13 cellular contexts compared by ENCODE assay signal in the genomic region with DNA sequence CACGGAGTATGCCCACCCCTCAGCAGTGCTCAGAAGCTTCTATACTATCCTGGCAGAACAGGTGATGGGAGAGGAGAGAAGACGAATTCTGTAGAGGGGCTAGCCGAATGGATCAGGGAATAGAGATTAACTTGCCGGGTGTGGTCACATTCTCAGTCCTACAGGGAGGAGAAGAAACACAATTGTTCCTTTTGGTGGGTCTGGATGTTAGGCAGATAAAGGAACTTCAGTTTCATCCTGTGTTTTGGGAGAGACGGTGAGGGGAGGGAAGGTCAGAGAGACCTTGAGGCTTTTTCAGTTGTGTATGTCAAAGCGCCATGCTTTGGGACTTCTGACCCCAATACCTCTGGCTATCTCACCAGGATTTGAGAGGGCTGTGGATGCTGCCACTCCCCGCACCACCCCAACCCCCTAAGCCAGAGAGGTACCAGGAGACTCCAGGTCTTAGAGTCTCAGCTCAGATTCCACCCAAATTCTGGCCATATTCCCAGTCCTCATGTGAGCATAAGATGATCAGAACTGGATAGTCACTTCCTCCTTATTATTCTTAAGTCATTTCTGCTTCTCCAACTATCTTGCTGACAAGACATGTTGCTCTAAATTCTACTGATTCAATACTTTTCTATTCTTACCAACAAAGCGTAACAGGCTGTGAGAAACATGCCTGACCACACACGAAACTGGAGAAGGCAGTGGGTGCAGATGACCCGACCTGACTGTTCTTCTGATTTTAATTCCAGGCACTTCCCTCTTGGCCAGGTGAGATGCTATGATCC. TPM values are rescaled to one million over a fixed set of nuclear protein-coding genes. Genes with fewer than 3 reads are reported as not detected.
DNase-seq lines count a peak whose midpoint lies in the region; ATAC-seq and TF ChIP-seq lines count a peak whose summit lies in the region.
"Had no signal": no experiment of that assay in that cellular context is flagged by ENCODE, and none has a peak within 500 bp of the region (broad histone marks: within the 10 kb centered on the region; RNA-seq: fewer than 3 reads in every experiment).

No MANE protein-coding gene starts in this region.

- H3K4me1 ChIP-seq in gastroesophageal sphincter: peaks cover 0 to 24% (median 8%) of the 10 kb centered on the region in 3 donors

- peak overlapping the region in 2 of 4 donors; percentile 8 to 37 for H3K27ac ChIP-seq in gastroesophageal sphincter
- H3K27ac ChIP-seq: PC-9 had no signal

- intact Hi-C loops in activated CD4-positive, alpha-beta T cell treated with anti-CD3 and anti-CD28 coated beads for 36 hours (cut with DNase I, micrococcal nuclease): no loop called here

- ATAC-seq in GM19351 (IDR thresholded peaks at IDR 0.05; ENCODE audit: unreplicated experiment) (peak; percentile 20), gastroesophageal sphincter (peak; percentile 10), GM21723 (IDR thresholded peaks at IDR 0.05; ENCODE audit: unreplicated experiment) (no peak), T-cell (replicated peaks in 1 of 4) (no peak)
- no peak for ATAC-seq in activated CD4-positive, alpha-beta T cell treated with anti-CD3 and anti-CD28 coated beads for 36 hours

- H3K4me3 ChIP-seq in gastroesophageal sphincter: no peak overlapping the region
- H3K4me3 ChIP-seq: esophagus muscularis mucosa, PC-9 had no signal

- DNase-seq in RPMI8226: peak; percentile 75
- DNase-seq in renal cortical epithelial cell (ENCODE audit: low read depth): peak; percentile 89
- DNase-seq in NCI-H1694 (lab: John Stamatoyannopoulos, UW): no peak
- no peak for DNase-seq in activated CD4-positive, alpha-beta T cell treated with anti-CD3 and anti-CD28 coated beads for 36 hours
- no peak for DNase-seq in T-cell
- DNase-seq: anterior cingulate cortex, NCI-H1694 treated with DMSO at 0.1 percent for 48 hours, PC-9 had no signal

- H3K36me3 Mint-ChIP-seq in activated CD4-positive, alpha-beta T cell treated with anti-CD3 and anti-CD28 coated beads for 36 hours (ENCODE audit: low read depth): no peaks in the 10 kb centered on the region
- no peaks in the 10 kb centered on the region for H3K36me3 Mint-ChIP-seq in T-cell

- WGBS in gastroesophageal sphincter (ENCODE audit: low coverage in 1 of 2), 2 donors: 74 to 80% methylated on average over 6 to 10 of the region's 10 CpGs

- peaks cover 65% of the 10 kb centered on the region for H3K27me3 Mint-ChIP-seq in activated CD4-positive, alpha-beta T cell treated with anti-CD3 and anti-CD28 coated beads for 36 hours
- peaks cover 61 to 82% of the 10 kb centered on the region in 2 donors for H3K27me3 Mint-ChIP-seq in T-cell

- no peak for TF ChIP-seq EP300 in gastroesophageal sphincter (IDR thresholded peaks at IDR 0.05)

- no peak for TF ChIP-seq CTCF in gastroesophageal sphincter (IDR thresholded peaks at IDR 0.05)

- no peak for TF ChIP-seq POLR2A in gastroesophageal sphincter (IDR thresholded peaks at IDR 0.05)

- H3K27me3 ChIP-seq in gastroesophageal sphincter: no peaks in the 10 kb centered on the region
- H3K27me3 ChIP-seq: esophagus muscularis mucosa had no signal

- CTCF ChIA-PET in activated CD4-positive, alpha-beta T cell treated with anti-CD3 and anti-CD28 coated beads for 36 hours (lab: Charles Lee): no interaction called here
- CTCF ChIA-PET in T-cell (lab: Charles Lee): no interaction called here

- H3K36me3 ChIP-seq in gastroesophageal sphincter: no peaks in the 10 kb centered on the region
- H3K36me3 ChIP-seq: esophagus muscularis mucosa had no signal

- no peak overlapping the region for H3K4me3 Mint-ChIP-seq in activated CD4-positive, alpha-beta T cell treated with anti-CD3 and anti-CD28 coated beads for 36 hours
- H3K4me3 Mint-ChIP-seq in T-cell: peak overlapping the region in 1 of 3 donors; percentile 48

- H3K9me3 ChIP-seq in gastroesophageal sphincter: no peaks in the 10 kb centered on the region
- H3K9me3 ChIP-seq: esophagus muscularis mucosa had no signal

- POLR2A ChIA-PET in activated CD4-positive, alpha-beta T cell treated with anti-CD3 and anti-CD28 coated beads for 36 hours (lab: Charles Lee): no interaction called here
- POLR2A ChIA-PET in T-cell (lab: Charles Lee): no interaction called here

- H3K27ac Mint-ChIP-seq in activated CD4-positive, alpha-beta T cell treated with anti-CD3 and anti-CD28 coated beads for 36 hours: no peak overlapping the region
- no peak overlapping the region for H3K27ac Mint-ChIP-seq in T-cell

- H3K4me1 Mint-ChIP-seq in activated CD4-positive, alpha-beta T cell treated with anti-CD3 and anti-CD28 coated beads for 36 hours: peaks cover 6% of the 10 kb centered on the region
- H3K4me1 Mint-ChIP-seq in T-cell: peaks cover 6 to 12% (median 10%) of the 10 kb centered on the region in 3 donors

- H3K9me3 Mint-ChIP-seq in activated CD4-positive, alpha-beta T cell treated with anti-CD3 and anti-CD28 coated beads for 36 hours (ENCODE audit: low read depth): no peaks in the 10 kb centered on the region
- no peaks in the 10 kb centered on the region for H3K9me3 Mint-ChIP-seq in T-cell

RNA-seq across cellular contexts. Expression of a gene that starts 2.2 kb away (rescaled TPM):
- total RNA-seq in gastroesophageal sphincter (1 to 10 TPM in 3 of 4 donors, not detected in 1; 3.0 to 8.1 (median 5.2) TPM), renal cortical epithelial cell (0.69 and 11.4 TPM in 2 replicates), T-cell (under 1 TPM in 2 of 5 donors, not detected in 3; 0.44 to 0.60 TPM)
- total RNA-seq in activated CD4-positive, alpha-beta T cell treated with anti-CD3 and anti-CD28 coated beads for 36 hours: not detected
- total RNA-seq: kidney epithelial cell had no signal

Comparison
In these comparisons a context has a peak if more than half of its experiments do, and no peak if none do; other contexts are left out.
1. ATAC-seq: peak in GM19351 (single experiment) and gastroesophageal sphincter (single experiment); none in activated CD4-positive, alpha-beta T cell treated with anti-CD3 and anti-CD28 coated beads for 36 hours (single experiment), GM21723 (single experiment) and T-cell (0 of 4).
2. DNase-seq: peak in RPMI8226 (single experiment) and renal cortical epithelial cell (single experiment); none in NCI-H1694 (single experiment), activated CD4-positive, alpha-beta T cell treated with anti-CD3 and anti-CD28 coated beads for 36 hours (single experiment) and T-cell (0 of 34).